ENCODE assay signal across 11 cellular contexts in the genomic region with DNA sequence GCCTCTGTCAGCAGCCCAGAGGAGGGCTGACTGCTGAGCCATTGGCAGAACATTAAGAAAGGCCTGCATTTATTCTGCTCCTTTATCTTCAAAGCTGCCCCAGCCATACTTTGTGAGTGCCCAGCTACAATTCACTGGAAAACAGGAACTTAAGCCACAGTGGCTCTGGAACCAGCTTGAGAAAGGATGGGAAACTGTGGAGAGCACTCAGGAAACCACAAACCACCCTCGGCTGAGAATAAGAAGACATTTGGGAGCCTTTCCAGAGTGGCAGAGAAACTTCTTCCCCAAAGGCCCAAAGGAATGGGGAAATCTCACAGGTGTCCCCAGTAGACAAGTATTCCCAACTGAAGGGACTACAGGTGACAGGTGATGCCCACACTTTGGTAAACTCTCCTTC. TPM values are rescaled to one million over a fixed set of nuclear protein-coding genes. Genes with fewer than 3 reads are reported as not detected.
DNase-seq lines count a peak whose midpoint lies in the region; ATAC-seq, FAIRE-seq and TF ChIP-seq lines count a peak whose summit lies in the region.
"Had no signal": no experiment of that assay in that cellular context is flagged by ENCODE, and none has a peak within 500 bp of the region (broad histone marks: within the 10 kb centered on the region; RNA-seq: fewer than 3 reads in every experiment).

No MANE protein-coding gene starts in this region.

- H3K4me3 ChIP-seq in fibroblast of lung (replicated peaks in 1 of 4; ENCODE audit: control extremely low read depth in 1 of 4, insufficient read depth in 1 of 4, low read depth in 3 of 4, low read length in 4 of 4) (no peak overlapping the region), ascending aorta (no peak overlapping the region)
- H3K4me3 ChIP-seq: gastroesophageal sphincter had no signal

- H3K9me3 ChIP-seq in fibroblast of lung (ENCODE audit: control insufficient read depth, insufficient read depth, low read depth, low read length): no peaks in the 10 kb centered on the region
- H3K9me3 ChIP-seq in ascending aorta: no peaks in the 10 kb centered on the region
- H3K9me3 ChIP-seq: gastroesophageal sphincter had no signal

- no peak for FAIRE-seq in H54 (lab: Jason Lieb, UNC)

- H3K27me3 ChIP-seq in fibroblast of lung (ENCODE audit: control insufficient read depth, insufficient read depth, low read length) (no peaks in the 10 kb centered on the region), ascending aorta (no peaks in the 10 kb centered on the region)
- H3K27me3 ChIP-seq: gastroesophageal sphincter had no signal

- H3K9me3 Mint-ChIP-seq in activated CD8-positive, alpha-beta T cell treated with anti-CD3 and anti-CD28 coated beads, Interleukin-2, amount 10 ng/mL, durations not matched to agents 7 days and 5 days (ENCODE audit: insufficient read depth): no peaks in the 10 kb centered on the region
- no peaks in the 10 kb centered on the region for H3K9me3 Mint-ChIP-seq in activated CD8-positive, alpha-beta T cell treated with anti-CD3 and anti-CD28 coated beads for 36 hours
- H3K9me3 Mint-ChIP-seq in natural killer cell treated with Interleukin-12 subunit alpha and Interleukin-12 subunit beta and Interleukin-15 and Interleukin-18, amount 100 ng/mL, for 72 hours: no peaks in the 10 kb centered on the region

- H3K4me3 Mint-ChIP-seq in activated CD8-positive, alpha-beta T cell treated with anti-CD3 and anti-CD28 coated beads, Interleukin-2, amount 10 ng/mL, durations not matched to agents 7 days and 5 days: peak overlapping the region; percentile 2
- no peak overlapping the region for H3K4me3 Mint-ChIP-seq in activated CD8-positive, alpha-beta T cell treated with anti-CD3 and anti-CD28 coated beads for 36 hours
- H3K4me3 Mint-ChIP-seq in natural killer cell treated with Interleukin-12 subunit alpha and Interleukin-12 subunit beta and Interleukin-15 and Interleukin-18, amount 100 ng/mL, for 72 hours: no peak overlapping the region

- ATAC-seq in activated CD8-positive, alpha-beta T cell treated with anti-CD3 and anti-CD28 coated beads, Interleukin-2, amount 10 ng/mL, durations not matched to agents 7 days and 5 days: no peak
- ATAC-seq in activated CD8-positive, alpha-beta T cell treated with anti-CD3 and anti-CD28 coated beads for 36 hours: no peak
- no peak for ATAC-seq in natural killer cell treated with Interleukin-12 subunit alpha and Interleukin-12 subunit beta and Interleukin-15 and Interleukin-18, amount 100 ng/mL, for 72 hours

- H3K36me3 Mint-ChIP-seq in activated CD8-positive, alpha-beta T cell treated with anti-CD3 and anti-CD28 coated beads, Interleukin-2, amount 10 ng/mL, durations not matched to agents 7 days and 5 days (ENCODE audit: low read depth): no peaks in the 10 kb centered on the region
- H3K36me3 Mint-ChIP-seq in activated CD8-positive, alpha-beta T cell treated with anti-CD3 and anti-CD28 coated beads for 36 hours (ENCODE audit: low read depth): no peaks in the 10 kb centered on the region
- no peaks in the 10 kb centered on the region for H3K36me3 Mint-ChIP-seq in natural killer cell treated with Interleukin-12 subunit alpha and Interleukin-12 subunit beta and Interleukin-15 and Interleukin-18, amount 100 ng/mL, for 72 hours

- H3K36me3 ChIP-seq in fibroblast of lung (ENCODE audit: control insufficient read depth, insufficient read depth, low read length): no peaks in the 10 kb centered on the region
- no peaks in the 10 kb centered on the region for H3K36me3 ChIP-seq in ascending aorta
- H3K36me3 ChIP-seq: gastroesophageal sphincter had no signal

- no peak for TF ChIP-seq POLR2A in H54 (IDR thresholded peaks at IDR 0.05; ENCODE audit: low read depth, low read length)

- CTCF ChIA-PET in activated CD8-positive, alpha-beta T cell treated with anti-CD3 and anti-CD28 coated beads, Interleukin-2, amount 10 ng/mL, durations not matched to agents 7 days and 5 days (lab: Charles Lee): interaction anchor here (1.4 to 1.8 kb wide), 4 partner anchors 15 to 98 kb away, joined by 3 to 6 read pairs (median 6); no protein-coding TSS in a partner anchor
- CTCF ChIA-PET in activated CD8-positive, alpha-beta T cell treated with anti-CD3 and anti-CD28 coated beads for 36 hours (lab: Charles Lee): interaction anchor here (2.0 to 6.0 kb wide), 2 partner anchors 14 to 23 kb away, joined by 6 to 25 read pairs; no protein-coding TSS in a partner anchor

- peaks cover 43% of the 10 kb centered on the region for H3K4me1 ChIP-seq in fibroblast of lung (ENCODE audit: control insufficient read depth, extremely low read depth, insufficient read depth, low read length)
- peaks cover 0 to 24% of the 10 kb centered on the region in 2 donors for H3K4me1 ChIP-seq in ascending aorta

- no peaks in the 10 kb centered on the region for H3K27me3 Mint-ChIP-seq in activated CD8-positive, alpha-beta T cell treated with anti-CD3 and anti-CD28 coated beads, Interleukin-2, amount 10 ng/mL, durations not matched to agents 7 days and 5 days (ENCODE audit: low read depth)
- no peaks in the 10 kb centered on the region for H3K27me3 Mint-ChIP-seq in activated CD8-positive, alpha-beta T cell treated with anti-CD3 and anti-CD28 coated beads for 36 hours
- no peaks in the 10 kb centered on the region for H3K27me3 Mint-ChIP-seq in natural killer cell treated with Interleukin-12 subunit alpha and Interleukin-12 subunit beta and Interleukin-15 and Interleukin-18, amount 100 ng/mL, for 72 hours

- H3K27ac ChIP-seq in fibroblast of lung (ENCODE audit: insufficient read depth, low read length) (no peak overlapping the region), ascending aorta (peak overlapping the region in 1 of 2 donors; percentile 12)

- no peak for TF ChIP-seq CTCF in activated CD8-positive, alpha-beta T cell treated with anti-CD3 and anti-CD28 coated beads for 36 hours (IDR thresholded peaks at IDR 0.05)
- TF ChIP-seq CTCF in fibroblast of lung (conservative IDR thresholded peaks at IDR 0.05 in 1 of 2, IDR thresholded peaks at IDR 0.05 in 1 of 2; ENCODE audit: low read depth in 1 of 2, low read length in 2 of 2) (no peak), ascending aorta (IDR thresholded peaks at IDR 0.05) (no peak)

- POLR2A ChIA-PET in activated CD8-positive, alpha-beta T cell treated with anti-CD3 and anti-CD28 coated beads, Interleukin-2, amount 10 ng/mL, durations not matched to agents 7 days and 5 days (lab: Charles Lee): no interaction called here
- POLR2A ChIA-PET in activated CD8-positive, alpha-beta T cell treated with anti-CD3 and anti-CD28 coated beads for 36 hours (lab: Charles Lee): no interaction called here

- H3K79me2 ChIP-seq in fibroblast of lung (ENCODE audit: control insufficient read depth, insufficient read depth, low read length): no peaks in the 10 kb centered on the region

- no peak overlapping the region for H3K27ac Mint-ChIP-seq in activated CD8-positive, alpha-beta T cell treated with anti-CD3 and anti-CD28 coated beads, Interleukin-2, amount 10 ng/mL, durations not matched to agents 7 days and 5 days
- no peak overlapping the region for H3K27ac Mint-ChIP-seq in activated CD8-positive, alpha-beta T cell treated with anti-CD3 and anti-CD28 coated beads for 36 hours
- no peak overlapping the region for H3K27ac Mint-ChIP-seq in natural killer cell treated with Interleukin-12 subunit alpha and Interleukin-12 subunit beta and Interleukin-15 and Interleukin-18, amount 100 ng/mL, for 72 hours

- no peak overlapping the region for H2AFZ ChIP-seq in fibroblast of lung (ENCODE audit: low read length)

- intact Hi-C loops in activated CD8-positive, alpha-beta T cell treated with anti-CD3 and anti-CD28 coated beads for 36 hours (cut with micrococcal nuclease): no loop called here
- intact Hi-C loops in ascending aorta (cut with DNase I): no loop called here

- no peak for DNase-seq in activated CD8-positive, alpha-beta T cell treated with anti-CD3 and anti-CD28 coated beads, Interleukin-2, amount 10 ng/mL, durations not matched to agents 7 days and 5 days
- no peak for DNase-seq in activated CD8-positive, alpha-beta T cell treated with anti-CD3 and anti-CD28 coated beads for 36 hours
- DNase-seq in SKM-1 (lab: John Stamatoyannopoulos, UW; ENCODE audit: unreplicated experiment) (peak; percentile 27), fibroblast of lung (ENCODE audit: low read depth in 2 of 2) (peak in 1 of 2 donors; percentile 64), mucosa of gallbladder (ENCODE audit: low spot score) (no peak), ascending aorta (ENCODE audit: low spot score in 2 of 2) (no peak), H54 (ENCODE audit: insufficient read length, low spot score) (no peak)
- DNase-seq in natural killer cell treated with Interleukin-12 subunit alpha and Interleukin-12 subunit beta and Interleukin-15 and Interleukin-18, amount 100 ng/mL, for 72 hours (ENCODE audit: low spot score): no peak
- DNase-seq: NCI-H2171 had no signal

- peaks cover 35% of the 10 kb centered on the region for H3K4me1 Mint-ChIP-seq in activated CD8-positive, alpha-beta T cell treated with anti-CD3 and anti-CD28 coated beads, Interleukin-2, amount 10 ng/mL, durations not matched to agents 7 days and 5 days (ENCODE audit: low read depth)
- H3K4me1 Mint-ChIP-seq in activated CD8-positive, alpha-beta T cell treated with anti-CD3 and anti-CD28 coated beads for 36 hours (ENCODE audit: low read depth): peaks cover 28% of the 10 kb centered on the region
- H3K4me1 Mint-ChIP-seq in natural killer cell treated with Interleukin-12 subunit alpha and Interleukin-12 subunit beta and Interleukin-15 and Interleukin-18, amount 100 ng/mL, for 72 hours (ENCODE audit: low read depth in 2 of 2): peaks cover 9 to 19% of the 10 kb centered on the region in 2 donors

- peak overlapping the region; percentile 8 for H3K4me2 ChIP-seq in fibroblast of lung (ENCODE audit: extremely low read depth, insufficient read depth, low read length)

- no peak overlapping the region for H3K9ac ChIP-seq in fibroblast of lung (ENCODE audit: insufficient read depth, low read length)

- no peaks in the 10 kb centered on the region for H4K20me1 ChIP-seq in fibroblast of lung (ENCODE audit: control insufficient read depth, extremely low read depth, insufficient read depth, low read length)

RNA-seq across cellular contexts. Expression of gene LAMB3, which starts 1.8 kb away (rescaled TPM):
- under 1 TPM; 0.78 to 0.84 TPM for total RNA-seq in activated CD8-positive, alpha-beta T cell treated with anti-CD3 and anti-CD28 coated beads, Interleukin-2, amount 10 ng/mL, durations not matched to agents 7 days and 5 days
- total RNA-seq in activated CD8-positive, alpha-beta T cell treated with anti-CD3 and anti-CD28 coated beads for 36 hours: under 1 TPM; 0.60 to 0.70 TPM
- total RNA-seq in fibroblast of lung (12.1 and 23.3 TPM in 2 replicates), mucosa of gallbladder (7.6 TPM), ascending aorta (0.75 TPM)
- polyA plus RNA-seq in fibroblast of lung: 4.1 and 5.5 TPM in 2 replicates
- polyA plus RNA-seq in fibroblast of lung (2012): 6.4 and 8.1 TPM in 2 replicates
- 13.9 and 18.9 TPM in 2 replicates for polyA minus RNA-seq in fibroblast of lung (ENCODE audit: low replicate concordance)
- 1 to 10 TPM; 1.1 to 1.2 TPM for total RNA-seq in natural killer cell treated with Interleukin-12 subunit alpha and Interleukin-12 subunit beta and Interleukin-15 and Interleukin-18, amount 100 ng/mL, for 72 hours

RNA-seq across cellular contexts. Expression of gene G0S2, which starts 24.8 kb away (rescaled TPM):
- not detected for total RNA-seq in activated CD8-positive, alpha-beta T cell treated with anti-CD3 and anti-CD28 coated beads, Interleukin-2, amount 10 ng/mL, durations not matched to agents 7 days and 5 days
- 1 to 10 TPM; 4.9 to 5.7 TPM for total RNA-seq in activated CD8-positive, alpha-beta T cell treated with anti-CD3 and anti-CD28 coated beads for 36 hours
- total RNA-seq in fibroblast of lung: 79.1 and 180 TPM in 2 replicates
- 3.9 and 11.0 TPM in 2 replicates for polyA plus RNA-seq in fibroblast of lung
- 7.1 and 18.0 TPM in 2 replicates for polyA plus RNA-seq in fibroblast of lung (2012)
- polyA minus RNA-seq in fibroblast of lung (ENCODE audit: low replicate concordance): 0.67 and 0.85 TPM in 2 replicates
- total RNA-seq in mucosa of gallbladder: 4.6 TPM
- 15.1 TPM for total RNA-seq in ascending aorta
- total RNA-seq in natural killer cell treated with Interleukin-12 subunit alpha and Interleukin-12 subunit beta and Interleukin-15 and Interleukin-18, amount 100 ng/mL, for 72 hours: 1 to 10 TPM; 2.3 to 3.3 TPM

RNA-seq across cellular contexts. Expression of gene HSD11B1, which starts 54.2 kb away (rescaled TPM):
- total RNA-seq in activated CD8-positive, alpha-beta T cell treated with anti-CD3 and anti-CD28 coated beads, Interleukin-2, amount 10 ng/mL, durations not matched to agents 7 days and 5 days: not detected
- total RNA-seq in activated CD8-positive, alpha-beta T cell treated with anti-CD3 and anti-CD28 coated beads for 36 hours: under 1 TPM; 0.47 to 0.59 TPM
- total RNA-seq in fibroblast of lung (20.3 and 31.5 TPM in 2 replicates), mucosa of gallbladder (5.7 TPM), ascending aorta (0.32 TPM)
- polyA plus RNA-seq in fibroblast of lung: 7.1 and 31.0 TPM in 2 replicates
- 4.4 and 22.0 TPM in 2 replicates for polyA plus RNA-seq in fibroblast of lung (2012)
- 9.7 TPM in 1 of 2 replicates, not detected in the other for polyA minus RNA-seq in fibroblast of lung (ENCODE audit: low replicate concordance)
- total RNA-seq in natural killer cell treated with Interleukin-12 subunit alpha and Interleukin-12 subunit beta and Interleukin-15 and Interleukin-18, amount 100 ng/mL, for 72 hours: under 1 TPM in 1 of 2 donors, not detected in 1; 0.43 TPM
- total RNA-seq: HT-29 had no signal
